ENCODE assay signal across 25 cellular contexts in the genomic region with DNA sequence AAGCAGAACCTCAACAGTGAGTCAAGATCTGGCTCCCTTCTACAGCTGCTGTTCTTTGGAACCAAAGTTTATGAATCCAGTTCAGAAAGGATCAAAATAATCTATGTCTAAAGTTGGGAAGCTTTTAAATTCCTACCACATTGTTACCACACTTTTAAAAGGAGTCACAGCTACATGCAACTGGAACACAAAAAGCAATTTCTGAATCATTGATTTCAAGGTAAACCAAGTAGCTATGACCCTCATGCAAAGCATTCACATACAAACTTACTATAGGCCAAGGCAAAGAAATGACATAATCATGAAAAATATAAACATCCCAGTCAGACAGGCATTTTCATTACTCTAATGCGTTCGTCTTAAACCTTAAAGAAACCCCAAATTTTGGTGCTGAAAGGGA. TPM values are rescaled to one million over a fixed set of nuclear protein-coding genes. Genes with fewer than 3 reads are reported as not detected.
DNase-seq lines count a peak whose midpoint lies in the region; TF ChIP-seq lines count a peak whose summit lies in the region.
"Had no signal": no experiment of that assay in that cellular context is flagged by ENCODE, and none has a peak within 500 bp of the region (broad histone marks: within the 10 kb centered on the region; RNA-seq: fewer than 3 reads in every experiment).

No MANE protein-coding gene starts in this region.

- no peak for TF ChIP-seq CTCF in endothelial cell (IDR thresholded peaks at IDR 0.05; ENCODE audit: unreplicated experiment)
- TF ChIP-seq CTCF in neural crest cell (conservative IDR thresholded peaks at IDR 0.05), result no peak
- TF ChIP-seq CTCF in dorsolateral prefrontal cortex (IDR thresholded peaks at IDR 0.05 in 54 of 56, conservative IDR thresholded peaks at IDR 0.05 in 2 of 56; ENCODE audit: low read depth in 1 of 56, partially characterized antibody in 56 of 56), result no peak

- H3K36me3 ChIP-seq in BLaER1 treated with 17β-estradiol and CSF1 and Interleukin-3, amounts not matched to agents 10 nM and 100 nM, result no peaks in the 10 kb centered on the region
- peaks cover 12% of the 10 kb centered on the region for H3K36me3 ChIP-seq in MG63
- H3K36me3 ChIP-seq: heart right ventricle, prostate gland had no signal

- peak overlapping the region in 7 of 11 experiments; percentile 14 to 97 (median 88); a peak in 9 of 22 replicates for H3K4me2 ChIP-seq in BLaER1 treated with 17β-estradiol and CSF1 and Interleukin-3, amounts not matched to agents 10 nM and 100 nM
- H3K4me2 ChIP-seq: A549 had no signal

- H3K4me3 Mint-ChIP-seq in endothelial cell (ENCODE audit: unreplicated experiment) (peak overlapping the region; percentile 100), neural crest cell (peak overlapping the region; percentile 33)
- H3K4me3 Mint-ChIP-seq in T-helper 2 cell treated with Interferon-gamma antibody and Interleukin-4, amounts not matched to agents 5 μg/mL and 100 μg/mL, for 36 hours, result no peak overlapping the region
- H3K4me3 Mint-ChIP-seq: activated CD8-positive, alpha-beta T cell treated with anti-CD3 and anti-CD28 coated beads, Interleukin-2, amount 10 ng/mL, durations not matched to agents 7 days and 5 days; CD8-positive, alpha-beta memory T cell had no signal

- H3K27me3 ChIP-seq in BLaER1 treated with 17β-estradiol and CSF1 and Interleukin-3, amounts not matched to agents 10 nM and 100 nM, result peaks cover 0 to 32% (median 23%) of the 10 kb centered on the region in 11 experiments; a peak in 19 of 22 replicates
- H3K27me3 ChIP-seq in MG63, result no peaks in the 10 kb centered on the region
- H3K27me3 ChIP-seq in dorsolateral prefrontal cortex, result no peaks in the 10 kb centered on the region
- H3K27me3 ChIP-seq: heart right ventricle, testis had no signal

- no peak overlapping the region for H3K27ac ChIP-seq in BLaER1 treated with 17β-estradiol and CSF1 and Interleukin-3, amounts not matched to agents 10 nM and 100 nM
- peak overlapping the region in 6 of 59 donors; percentile 10 to 84 (median 51) for H3K27ac ChIP-seq in dorsolateral prefrontal cortex
- H3K27ac ChIP-seq: A549, foreskin keratinocyte, prostate gland, RWPE1, testis had no signal

- peaks cover 8 to 74% (median 34%) of the 10 kb centered on the region in 10 experiments for H3K4me1 ChIP-seq in BLaER1 treated with 17β-estradiol and CSF1 and Interleukin-3, amounts not matched to agents 10 nM and 100 nM
- H3K4me1 ChIP-seq: foreskin keratinocyte, prostate gland had no signal

- 0 out of 22 replicates have a peak, but pooled peaks cover 0 to 4% (median 0%) of the 10 kb centered on the region in 11 experiments for H3K9me3 ChIP-seq in BLaER1 treated with 17β-estradiol and CSF1 and Interleukin-3, amounts not matched to agents 10 nM and 100 nM (replicated peaks in 1 of 11)
- H3K9me3 ChIP-seq in MG63, result no peaks in the 10 kb centered on the region
- H3K9me3 ChIP-seq: A549, heart right ventricle, prostate gland, testis had no signal

- intact Hi-C loops in posterior cingulate gyrus (cut with DNase I), result no loop called here
- intact Hi-C loops in dorsolateral prefrontal cortex (cut with DNase I), result loop anchor here in 1 of 2 donors (5.0 kb wide), 1 partner anchor 119 kb away; no protein-coding TSS in a partner anchor

- H3K9me3 Mint-ChIP-seq in endothelial cell (ENCODE audit: unreplicated experiment) (no peaks in the 10 kb centered on the region), neural crest cell (no peaks in the 10 kb centered on the region)
- no peaks in the 10 kb centered on the region for H3K9me3 Mint-ChIP-seq in T-helper 2 cell treated with Interferon-gamma antibody and Interleukin-4, amounts not matched to agents 5 μg/mL and 100 μg/mL, for 36 hours
- H3K9me3 Mint-ChIP-seq: CD8-positive, alpha-beta memory T cell had no signal

- H3K9ac ChIP-seq in BLaER1 treated with 17β-estradiol and CSF1 and Interleukin-3, amounts not matched to agents 10 nM and 100 nM, result no peak overlapping the region

- H4K20me1 ChIP-seq in BLaER1 treated with 17β-estradiol and CSF1 and Interleukin-3, amounts not matched to agents 10 nM and 100 nM, result peaks cover 0 to 69% (median 14%) of the 10 kb centered on the region in 11 experiments; a peak in 12 of 22 replicates

- no peak for DNase-seq in MG63
- no peak for DNase-seq in endothelial cell (ENCODE audit: low spot score)
- no peak for DNase-seq in neural crest cell (ENCODE audit: low read depth, low spot score)
- no peak for DNase-seq in posterior cingulate gyrus
- DNase-seq in NCI-H146 (lab: John Stamatoyannopoulos, UW), result no peak
- DNase-seq in T-helper 2 cell treated with Interferon-gamma antibody and Interleukin-4, amounts not matched to agents 5 μg/mL and 100 μg/mL, for 36 hours (ENCODE audit: low spot score), result no peak
- no peak for DNase-seq in dorsolateral prefrontal cortex
- DNase-seq: activated CD4-positive, CD25-positive, alpha-beta regulatory T cell treated with anti-CD3 and anti-CD28 coated beads, Interleukin-2, amount 50 U/mL, for 72 hours; activated CD8-positive, alpha-beta T cell treated with anti-CD3 and anti-CD28 coated beads, Interleukin-2, amount 10 ng/mL, durations not matched to agents 7 days and 5 days; activated effector memory CD4-positive, alpha-beta T cell treated with Interleukin-2 at 50 U/mL for 16 hours; CD8-positive, alpha-beta memory T cell; DMS153; foreskin keratinocyte; heart right ventricle; Kasumi-1; NCI-H1048; NCI-H2029 treated with DMSO at 0.1 percent for 48 hours; NCI-H526 treated with DMSO at 0.1 percent for 48 hours; stimulated activated naive CD4-positive, alpha-beta T cell treated with Interleukin-2 at 50 U/mL for 16 hours; T-helper 1 cell; testis had no signal

- no peak overlapping the region for H3K4me3 ChIP-seq in BLaER1 treated with 17β-estradiol and CSF1 and Interleukin-3, amounts not matched to agents 10 nM and 100 nM
- peak overlapping the region; percentile 78 for H3K4me3 ChIP-seq in MG63
- H3K4me3 ChIP-seq in dorsolateral prefrontal cortex, result peak overlapping the region in 12 of 59 donors; percentile 22 to 91 (median 86)
- H3K4me3 ChIP-seq: A549, prostate gland, testis had no signal

- H3K4me1 Mint-ChIP-seq in endothelial cell (ENCODE audit: unreplicated experiment) (peaks cover 59% of the 10 kb centered on the region), neural crest cell (peaks cover 69% of the 10 kb centered on the region)
- peaks cover 18% of the 10 kb centered on the region for H3K4me1 Mint-ChIP-seq in T-helper 2 cell treated with Interferon-gamma antibody and Interleukin-4, amounts not matched to agents 5 μg/mL and 100 μg/mL, for 36 hours (ENCODE audit: low read depth)

- H3K27ac Mint-ChIP-seq in endothelial cell (ENCODE audit: unreplicated experiment) (no peak overlapping the region), neural crest cell (ENCODE audit: unreplicated experiment) (no peak overlapping the region)
- H3K27ac Mint-ChIP-seq in T-helper 2 cell treated with Interferon-gamma antibody and Interleukin-4, amounts not matched to agents 5 μg/mL and 100 μg/mL, for 36 hours, result no peak overlapping the region
- H3K27ac Mint-ChIP-seq: activated CD8-positive, alpha-beta T cell treated with anti-CD3 and anti-CD28 coated beads, Interleukin-2, amount 10 ng/mL, durations not matched to agents 7 days and 5 days had no signal

- H3K27me3 Mint-ChIP-seq in endothelial cell (ENCODE audit: unreplicated experiment) (peaks cover 5% of the 10 kb centered on the region), neural crest cell (ENCODE audit: low read depth) (no peaks in the 10 kb centered on the region)
- H3K27me3 Mint-ChIP-seq in T-helper 2 cell treated with Interferon-gamma antibody and Interleukin-4, amounts not matched to agents 5 μg/mL and 100 μg/mL, for 36 hours (ENCODE audit: low read depth), result peaks cover 49% of the 10 kb centered on the region

- H3K36me3 Mint-ChIP-seq in endothelial cell (ENCODE audit: low read depth, unreplicated experiment) (peaks cover 14% of the 10 kb centered on the region), neural crest cell (ENCODE audit: low read depth) (no peaks in the 10 kb centered on the region)
- H3K36me3 Mint-ChIP-seq in T-helper 2 cell treated with Interferon-gamma antibody and Interleukin-4, amounts not matched to agents 5 μg/mL and 100 μg/mL, for 36 hours (ENCODE audit: low read depth), result no peaks in the 10 kb centered on the region

RNA-seq across cellular contexts. Expression of a gene that starts 3.5 kb away (rescaled TPM):
- total RNA-seq in MG63 (2014; rRNA removed; shearing (Covaris generic); ENCODE audit: low replicate concordance), result 11.4 and 16.8 TPM in 2 replicates
- total RNA-seq in endothelial cell (ENCODE audit: unreplicated experiment), result 153 TPM
- 34.5 and 38.7 TPM in 2 replicates for total RNA-seq in neural crest cell
- total RNA-seq in dorsolateral prefrontal cortex, result 10 to 100 TPM; 24.3 to 66.4 (median 47.9) TPM
